Comparison of ENCODE assay signal across 10 cellular contexts in the genomic region with DNA sequence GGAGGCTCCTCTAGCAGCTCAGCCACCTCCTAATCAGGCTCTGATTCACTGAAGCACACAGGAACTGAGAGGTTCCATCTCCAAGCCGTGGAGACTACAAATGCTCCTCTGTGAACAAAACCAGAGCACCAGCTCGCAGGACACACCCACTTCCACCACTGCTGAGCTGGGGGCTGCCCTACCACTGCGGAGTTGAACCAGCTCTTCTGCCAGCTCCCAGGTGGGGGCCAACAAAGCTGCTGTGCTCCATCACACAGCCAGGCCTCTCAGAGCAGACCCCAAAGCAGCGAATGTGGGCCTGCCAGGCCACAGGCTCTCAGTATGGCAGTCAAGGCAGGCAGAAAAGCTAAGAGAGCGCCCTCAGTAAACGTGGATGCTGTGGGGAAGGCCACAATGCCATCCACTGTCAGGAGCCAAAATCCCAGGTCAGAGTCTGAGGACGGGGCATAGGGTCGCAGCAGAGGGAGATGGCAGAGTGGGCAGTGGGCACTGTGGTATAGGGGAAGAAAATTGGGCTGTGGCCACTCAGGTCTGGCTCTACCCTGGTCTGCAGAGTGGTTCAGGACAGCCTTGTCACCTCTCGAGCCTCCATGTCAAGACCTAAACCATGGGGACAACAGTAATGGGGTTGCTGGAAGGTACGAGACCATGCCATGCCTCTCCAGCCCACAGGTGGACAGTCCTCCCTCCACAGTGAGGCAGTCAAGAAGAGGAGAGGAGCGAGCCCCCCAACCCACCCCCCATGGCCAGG.
"Had no signal": no experiment of that assay in that cellular context is flagged by ENCODE, and none has a peak within 500 bp of the region (broad histone marks: within the 10 kb centered on the region; RNA-seq: fewer than 3 reads in every experiment).

No MANE protein-coding gene starts in this region.

- H3K27me3 ChIP-seq: cardiac muscle cell, pancreas, tibial nerve had no signal

- H3K27ac ChIP-seq: cardiac muscle cell, pancreas, skin epidermis, tibial nerve had no signal

- H3K4me3 ChIP-seq: cardiac muscle cell, pancreas, skin epidermis, tibial nerve had no signal

- H3K27ac Mint-ChIP-seq: activated naive CD4-positive, alpha-beta T cell treated with anti-CD3 and anti-CD28 coated beads for 36 hours; T-helper 1 cell treated with Interleukin-12 subunit alpha and Interleukin-12 subunit beta and Interleukin-4 antibody, amounts not matched to agents 30 μg/mL and 1 μg/mL, for 36 hours had no signal

- H3K4me1 ChIP-seq: pancreas, tibial nerve had no signal

- H3K36me3 ChIP-seq: cardiac muscle cell, pancreas, tibial nerve had no signal

- H3K9me3 Mint-ChIP-seq: T-helper 1 cell treated with Interleukin-12 subunit alpha and Interleukin-12 subunit beta and Interleukin-4 antibody, amounts not matched to agents 30 μg/mL and 1 μg/mL, for 36 hours had no signal

- H3K9me3 ChIP-seq: pancreas had no signal

- H3K4me3 Mint-ChIP-seq: activated naive CD4-positive, alpha-beta T cell treated with anti-CD3 and anti-CD28 coated beads for 36 hours; T-helper 1 cell treated with Interleukin-12 subunit alpha and Interleukin-12 subunit beta and Interleukin-4 antibody, amounts not matched to agents 30 μg/mL and 1 μg/mL, for 36 hours had no signal

- ATAC-seq: left cardiac atrium, pancreas had no signal

- DNase-seq: activated CD4-positive, CD25-positive, alpha-beta regulatory T cell; activated naive CD4-positive, alpha-beta T cell treated with anti-CD3 and anti-CD28 coated beads for 36 hours; cortex of kidney; left cardiac atrium; Right ventricle myocardium superior had no signal
